1 cellular context compared by ENCODE assay signal in genomic region chr21:44866780-44867179, GRCh38.
TF ChIP-seq lines count a peak whose summit lies in the region.

No MANE protein-coding gene starts in this region.

TF ChIP-seq in HepG2, 621 proteins besides CTCF, POLR2A, EP300 and RAD21 (continued from another document and continues in another):
- TF ChIP-seq, protein P1, sequence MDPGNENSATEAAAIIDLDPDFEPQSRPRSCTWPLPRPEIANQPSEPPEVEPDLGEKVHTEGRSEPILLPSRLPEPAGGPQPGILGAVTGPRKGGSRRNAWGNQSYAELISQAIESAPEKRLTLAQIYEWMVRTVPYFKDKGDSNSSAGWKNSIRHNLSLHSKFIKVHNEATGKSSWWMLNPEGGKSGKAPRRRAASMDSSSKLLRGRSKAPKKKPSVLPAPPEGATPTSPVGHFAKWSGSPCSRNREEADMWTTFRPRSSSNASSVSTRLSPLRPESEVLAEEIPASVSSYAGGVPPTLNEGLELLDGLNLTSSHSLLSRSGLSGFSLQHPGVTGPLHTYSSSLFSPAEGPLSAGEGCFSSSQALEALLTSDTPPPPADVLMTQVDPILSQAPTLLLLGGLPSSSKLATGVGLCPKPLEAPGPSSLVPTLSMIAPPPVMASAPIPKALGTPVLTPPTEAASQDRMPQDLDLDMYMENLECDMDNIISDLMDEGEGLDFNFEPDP (CRISPR knock-in tag; conservative IDR thresholded peaks at IDR 0.05): no peak
- TF ChIP-seq, protein P2, sequence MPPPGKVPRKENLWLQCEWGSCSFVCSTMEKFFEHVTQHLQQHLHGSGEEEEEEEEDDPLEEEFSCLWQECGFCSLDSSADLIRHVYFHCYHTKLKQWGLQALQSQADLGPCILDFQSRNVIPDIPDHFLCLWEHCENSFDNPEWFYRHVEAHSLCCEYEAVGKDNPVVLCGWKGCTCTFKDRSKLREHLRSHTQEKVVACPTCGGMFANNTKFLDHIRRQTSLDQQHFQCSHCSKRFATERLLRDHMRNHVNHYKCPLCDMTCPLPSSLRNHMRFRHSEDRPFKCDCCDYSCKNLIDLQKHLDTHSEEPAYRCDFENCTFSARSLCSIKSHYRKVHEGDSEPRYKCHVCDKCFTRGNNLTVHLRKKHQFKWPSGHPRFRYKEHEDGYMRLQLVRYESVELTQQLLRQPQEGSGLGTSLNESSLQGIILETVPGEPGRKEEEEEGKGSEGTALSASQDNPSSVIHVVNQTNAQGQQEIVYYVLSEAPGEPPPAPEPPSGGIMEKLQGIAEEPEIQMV (CRISPR knock-in tag; IDR thresholded peaks at IDR 0.05; ENCODE audit: low read depth): no peak
- TF ChIP-seq NFE2 (CRISPR knock-in tag; IDR thresholded peaks at IDR 0.05) (peak; percentile 72), REPIN1 (CRISPR knock-in tag; IDR thresholded peaks at IDR 0.05; ENCODE audit: borderline replicate concordance, low read depth) (no peak), KDM5B (CRISPR knock-in tag; IDR thresholded peaks at IDR 0.05; ENCODE audit: borderline replicate concordance) (no peak), ZNF776 (CRISPR knock-in tag; IDR thresholded peaks at IDR 0.05) (no peak), ZNF772 (CRISPR knock-in tag; IDR thresholded peaks at IDR 0.05) (no peak), SP4 (CRISPR knock-in tag; IDR thresholded peaks at IDR 0.05) (no peak), MTF2 (CRISPR knock-in tag; IDR thresholded peaks at IDR 0.05; ENCODE audit: borderline replicate concordance) (no peak), NFE2L2 (IDR thresholded peaks at IDR 0.05; ENCODE audit: low read length) (peak; percentile 97), ZNF3 (CRISPR knock-in tag; IDR thresholded peaks at IDR 0.05) (no peak), AKAP8 (CRISPR knock-in tag; IDR thresholded peaks at IDR 0.05) (0 out of 2 replicates have a peak, but pooled peaks have one; percentile 37), ZNF331 (CRISPR knock-in tag; IDR thresholded peaks at IDR 0.05) (no peak), ZNF572 (CRISPR knock-in tag; IDR thresholded peaks at IDR 0.05) (no peak), KAT2B (IDR thresholded peaks at IDR 0.05; ENCODE audit: borderline replicate concordance, low read depth, low read length) (no peak), MLX (CRISPR knock-in tag; IDR thresholded peaks at IDR 0.05) (no peak), TCF7L2 (IDR thresholded peaks at IDR 0.05; ENCODE audit: low read depth, low read length) (no peak), MIER2 (CRISPR knock-in tag; IDR thresholded peaks at IDR 0.05) (no peak), FOXK2 (IDR thresholded peaks at IDR 0.05) (no peak), IRX3 (CRISPR knock-in tag; IDR thresholded peaks at IDR 0.05; ENCODE audit: borderline replicate concordance, low read depth) (no peak), MYNN (CRISPR knock-in tag; IDR thresholded peaks at IDR 0.05; ENCODE audit: low read depth) (no peak), RFX5 (IDR thresholded peaks at IDR 0.05; ENCODE audit: low read depth, low read length) (no peak), FOXA1 (IDR thresholded peaks at IDR 0.05) (no peak), FOXA1 (CRISPR knock-in tag; IDR thresholded peaks at IDR 0.05) (peak; percentile 55; the same call in 1 of the 2 replicates), ZNF30 (CRISPR knock-in tag; IDR thresholded peaks at IDR 0.05) (no peak), MAFF (IDR thresholded peaks at IDR 0.05; ENCODE audit: low read depth, low read length) (peak; percentile 72), DBP (CRISPR knock-in tag; IDR thresholded peaks at IDR 0.05; ENCODE audit: not compliant biosample characterization) (no peak), REXO4 (CRISPR knock-in tag; IDR thresholded peaks at IDR 0.05; ENCODE audit: borderline replicate concordance) (no peak), SRSF4 (IDR thresholded peaks at IDR 0.05; ENCODE audit: low read depth, low read length, poor library complexity, severe bottlenecking) (no peak), ZNF354B (CRISPR knock-in tag; IDR thresholded peaks at IDR 0.05) (no peak), ZNF253 (CRISPR knock-in tag; IDR thresholded peaks at IDR 0.05; ENCODE audit: borderline replicate concordance) (no peak), MAFG (CRISPR knock-in tag; IDR thresholded peaks at IDR 0.05) (peak; percentile 75; the same call in 1 of the 2 replicates), ADNP (CRISPR knock-in tag; IDR thresholded peaks at IDR 0.05) (no peak), MBD4 (IDR thresholded peaks at IDR 0.05; ENCODE audit: borderline replicate concordance, low read length) (no peak), ZNF607 (CRISPR knock-in tag; IDR thresholded peaks at IDR 0.05; ENCODE audit: borderline replicate concordance) (no peak), NONO (IDR thresholded peaks at IDR 0.05) (no peak), NONO (CRISPR knock-in tag; conservative IDR thresholded peaks at IDR 0.05) (no peak), ATF1 (CRISPR knock-in tag; IDR thresholded peaks at IDR 0.05) (no peak), EEA1 (CRISPR knock-in tag; IDR thresholded peaks at IDR 0.05; ENCODE audit: borderline replicate concordance) (no peak), PBX2 (CRISPR knock-in tag; IDR thresholded peaks at IDR 0.05) (no peak), SYNCRIP (IDR thresholded peaks at IDR 0.05; ENCODE audit: insufficient read depth, low read depth, low read length) (no peak), ZNF737 (CRISPR knock-in tag; IDR thresholded peaks at IDR 0.05; ENCODE audit: borderline replicate concordance) (no peak), KLF12 (CRISPR knock-in tag; IDR thresholded peaks at IDR 0.05; ENCODE audit: borderline replicate concordance) (no peak)
- TF ChIP-seq, protein P3, sequence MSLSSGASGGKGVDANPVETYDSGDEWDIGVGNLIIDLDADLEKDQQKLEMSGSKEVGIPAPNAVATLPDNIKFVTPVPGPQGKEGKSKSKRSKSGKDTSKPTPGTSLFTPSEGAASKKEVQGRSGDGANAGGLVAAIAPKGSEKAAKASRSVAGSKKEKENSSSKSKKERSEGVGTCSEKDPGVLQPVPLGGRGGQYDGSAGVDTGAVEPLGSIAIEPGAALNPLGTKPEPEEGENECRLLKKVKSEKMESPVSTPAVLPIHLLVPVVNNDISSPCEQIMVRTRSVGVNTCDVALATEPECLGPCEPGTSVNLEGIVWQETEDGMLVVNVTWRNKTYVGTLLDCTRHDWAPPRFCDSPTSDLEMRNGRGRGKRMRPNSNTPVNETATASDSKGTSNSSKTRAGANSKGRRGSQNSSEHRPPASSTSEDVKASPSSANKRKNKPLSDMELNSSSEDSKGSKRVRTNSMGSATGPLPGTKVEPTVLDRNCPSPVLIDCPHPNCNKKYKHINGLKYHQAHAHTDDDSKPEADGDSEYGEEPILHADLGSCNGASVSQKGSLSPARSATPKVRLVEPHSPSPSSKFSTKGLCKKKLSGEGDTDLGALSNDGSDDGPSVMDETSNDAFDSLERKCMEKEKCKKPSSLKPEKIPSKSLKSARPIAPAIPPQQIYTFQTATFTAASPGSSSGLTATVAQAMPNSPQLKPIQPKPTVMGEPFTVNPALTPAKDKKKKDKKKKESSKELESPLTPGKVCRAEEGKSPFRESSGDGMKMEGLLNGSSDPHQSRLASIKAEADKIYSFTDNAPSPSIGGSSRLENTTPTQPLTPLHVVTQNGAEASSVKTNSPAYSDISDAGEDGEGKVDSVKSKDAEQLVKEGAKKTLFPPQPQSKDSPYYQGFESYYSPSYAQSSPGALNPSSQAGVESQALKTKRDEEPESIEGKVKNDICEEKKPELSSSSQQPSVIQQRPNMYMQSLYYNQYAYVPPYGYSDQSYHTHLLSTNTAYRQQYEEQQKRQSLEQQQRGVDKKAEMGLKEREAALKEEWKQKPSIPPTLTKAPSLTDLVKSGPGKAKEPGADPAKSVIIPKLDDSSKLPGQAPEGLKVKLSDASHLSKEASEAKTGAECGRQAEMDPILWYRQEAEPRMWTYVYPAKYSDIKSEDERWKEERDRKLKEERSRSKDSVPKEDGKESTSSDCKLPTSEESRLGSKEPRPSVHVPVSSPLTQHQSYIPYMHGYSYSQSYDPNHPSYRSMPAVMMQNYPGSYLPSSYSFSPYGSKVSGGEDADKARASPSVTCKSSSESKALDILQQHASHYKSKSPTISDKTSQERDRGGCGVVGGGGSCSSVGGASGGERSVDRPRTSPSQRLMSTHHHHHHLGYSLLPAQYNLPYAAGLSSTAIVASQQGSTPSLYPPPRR (CRISPR knock-in tag; IDR thresholded peaks at IDR 0.05; ENCODE audit: borderline replicate concordance): no peak
- TF ChIP-seq, protein P4, sequence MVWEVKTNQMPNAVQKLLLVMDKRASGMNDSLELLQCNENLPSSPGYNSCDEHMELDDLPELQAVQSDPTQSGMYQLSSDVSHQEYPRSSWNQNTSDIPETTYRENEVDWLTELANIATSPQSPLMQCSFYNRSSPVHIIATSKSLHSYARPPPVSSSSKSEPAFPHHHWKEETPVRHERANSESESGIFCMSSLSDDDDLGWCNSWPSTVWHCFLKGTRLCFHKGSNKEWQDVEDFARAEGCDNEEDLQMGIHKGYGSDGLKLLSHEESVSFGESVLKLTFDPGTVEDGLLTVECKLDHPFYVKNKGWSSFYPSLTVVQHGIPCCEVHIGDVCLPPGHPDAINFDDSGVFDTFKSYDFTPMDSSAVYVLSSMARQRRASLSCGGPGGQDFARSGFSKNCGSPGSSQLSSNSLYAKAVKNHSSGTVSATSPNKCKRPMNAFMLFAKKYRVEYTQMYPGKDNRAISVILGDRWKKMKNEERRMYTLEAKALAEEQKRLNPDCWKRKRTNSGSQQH (CRISPR knock-in tag; IDR thresholded peaks at IDR 0.05; ENCODE audit: low read depth): 0 out of 2 replicates have a peak, but pooled peaks have one; percentile 32
- TF ChIP-seq, protein P5, sequence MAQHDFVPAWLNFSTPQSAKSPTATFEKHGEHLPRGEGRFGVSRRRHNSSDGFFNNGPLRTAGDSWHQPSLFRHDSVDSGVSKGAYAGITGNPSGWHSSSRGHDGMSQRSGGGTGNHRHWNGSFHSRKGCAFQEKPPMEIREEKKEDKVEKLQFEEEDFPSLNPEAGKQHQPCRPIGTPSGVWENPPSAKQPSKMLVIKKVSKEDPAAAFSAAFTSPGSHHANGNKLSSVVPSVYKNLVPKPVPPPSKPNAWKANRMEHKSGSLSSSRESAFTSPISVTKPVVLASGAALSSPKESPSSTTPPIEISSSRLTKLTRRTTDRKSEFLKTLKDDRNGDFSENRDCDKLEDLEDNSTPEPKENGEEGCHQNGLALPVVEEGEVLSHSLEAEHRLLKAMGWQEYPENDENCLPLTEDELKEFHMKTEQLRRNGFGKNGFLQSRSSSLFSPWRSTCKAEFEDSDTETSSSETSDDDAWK (CRISPR knock-in tag; IDR thresholded peaks at IDR 0.05): no peak
- TF ChIP-seq, protein P6, sequence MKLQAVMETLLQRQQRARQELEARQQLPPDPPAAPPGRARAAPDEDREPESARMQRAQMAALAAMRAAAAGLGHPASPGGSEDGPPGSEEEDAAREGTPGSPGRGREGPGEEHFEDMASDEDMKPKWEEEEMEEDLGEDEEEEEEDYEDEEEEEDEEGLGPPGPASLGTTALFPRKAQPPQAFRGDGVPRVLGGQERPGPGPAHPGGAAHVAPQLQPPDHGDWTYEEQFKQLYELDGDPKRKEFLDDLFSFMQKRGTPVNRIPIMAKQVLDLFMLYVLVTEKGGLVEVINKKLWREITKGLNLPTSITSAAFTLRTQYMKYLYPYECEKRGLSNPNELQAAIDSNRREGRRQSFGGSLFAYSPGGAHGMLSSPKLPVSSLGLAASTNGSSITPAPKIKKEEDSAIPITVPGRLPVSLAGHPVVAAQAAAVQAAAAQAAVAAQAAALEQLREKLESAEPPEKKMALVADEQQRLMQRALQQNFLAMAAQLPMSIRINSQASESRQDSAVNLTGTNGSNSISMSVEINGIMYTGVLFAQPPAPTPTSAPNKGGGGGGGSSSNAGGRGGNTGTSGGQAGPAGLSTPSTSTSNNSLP (IDR thresholded peaks at IDR 0.05; ENCODE audit: low read depth, low read length): no peak
- TF ChIP-seq, protein P7, sequence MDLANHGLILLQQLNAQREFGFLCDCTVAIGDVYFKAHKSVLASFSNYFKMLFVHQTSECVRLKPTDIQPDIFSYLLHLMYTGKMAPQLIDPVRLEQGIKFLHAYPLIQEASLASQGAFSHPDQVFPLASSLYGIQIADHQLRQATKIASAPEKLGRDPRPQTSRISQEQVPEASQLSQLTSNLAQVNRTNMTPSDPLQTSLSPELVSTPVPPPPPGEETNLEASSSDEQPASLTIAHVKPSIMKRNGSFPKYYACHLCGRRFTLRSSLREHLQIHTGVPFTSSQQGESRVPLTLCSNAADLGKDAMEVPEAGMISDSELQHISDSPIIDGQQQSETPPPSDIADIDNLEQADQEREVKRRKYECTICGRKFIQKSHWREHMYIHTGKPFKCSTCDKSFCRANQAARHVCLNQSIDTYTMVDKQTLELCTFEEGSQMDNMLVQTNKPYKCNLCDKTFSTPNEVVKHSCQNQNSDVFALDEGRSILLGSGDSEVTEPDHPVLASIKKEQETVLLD (CRISPR knock-in tag; IDR thresholded peaks at IDR 0.05; ENCODE audit: low read depth): no peak
- TF ChIP-seq, protein P8, sequence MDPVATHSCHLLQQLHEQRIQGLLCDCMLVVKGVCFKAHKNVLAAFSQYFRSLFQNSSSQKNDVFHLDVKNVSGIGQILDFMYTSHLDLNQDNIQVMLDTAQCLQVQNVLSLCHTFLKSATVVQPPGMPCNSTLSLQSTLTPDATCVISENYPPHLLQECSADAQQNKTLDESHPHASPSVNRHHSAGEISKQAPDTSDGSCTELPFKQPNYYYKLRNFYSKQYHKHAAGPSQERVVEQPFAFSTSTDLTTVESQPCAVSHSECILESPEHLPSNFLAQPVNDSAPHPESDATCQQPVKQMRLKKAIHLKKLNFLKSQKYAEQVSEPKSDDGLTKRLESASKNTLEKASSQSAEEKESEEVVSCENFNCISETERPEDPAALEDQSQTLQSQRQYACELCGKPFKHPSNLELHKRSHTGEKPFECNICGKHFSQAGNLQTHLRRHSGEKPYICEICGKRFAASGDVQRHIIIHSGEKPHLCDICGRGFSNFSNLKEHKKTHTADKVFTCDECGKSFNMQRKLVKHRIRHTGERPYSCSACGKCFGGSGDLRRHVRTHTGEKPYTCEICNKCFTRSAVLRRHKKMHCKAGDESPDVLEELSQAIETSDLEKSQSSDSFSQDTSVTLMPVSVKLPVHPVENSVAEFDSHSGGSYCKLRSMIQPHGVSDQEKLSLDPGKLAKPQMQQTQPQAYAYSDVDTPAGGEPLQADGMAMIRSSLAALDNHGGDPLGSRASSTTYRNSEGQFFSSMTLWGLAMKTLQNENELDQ (CRISPR knock-in tag; IDR thresholded peaks at IDR 0.05; ENCODE audit: borderline replicate concordance): no peak
